ENCODE assay signal across 8 cellular contexts in genomic region chr14:96502621-96503251, GRCh38. TPM values are rescaled to one million over a fixed set of nuclear protein-coding genes. Genes with fewer than 3 reads are reported as not detected.
DNase-seq lines count a peak whose midpoint lies in the region; ATAC-seq, FAIRE-seq and TF ChIP-seq lines count a peak whose summit lies in the region.

No MANE protein-coding gene starts in this region.

- DNase-seq in Caco-2 (peak; percentile 42 to 57), GM19240 (ENCODE audit: insufficient read length, low spot score) (peak; percentile 13), Peyer's patch (peak in 2 of 3 donors; percentile 58 to 79), keratinocyte (ENCODE audit: low read depth, low spot score) (no peak), smooth muscle cell (lab: John Stamatoyannopoulos, UW; ENCODE audit: unreplicated experiment) (peak; percentile 40), NCI-H226 (no peak)
- peak in 1 of 2 donors; percentile 18 for DNase-seq in central memory CD8-positive, alpha-beta T cell (ENCODE audit: low spot score in 2 of 2)

- peak overlapping the region; percentile 93 to 98 (median 96) for H3K27ac ChIP-seq in Peyer's patch
- peak overlapping the region; percentile 94 for H3K27ac ChIP-seq in keratinocyte (ENCODE audit: control insufficient read depth, insufficient read depth, low read length)
- peak overlapping the region; percentile 91 for H3K27ac ChIP-seq in smooth muscle cell (ENCODE audit: low read depth)

- H3K4me3 ChIP-seq in Caco-2 (ENCODE audit: low read depth, low read length) (peak overlapping the region; percentile 93), Peyer's patch (peak overlapping the region; percentile 74 to 91 (median 78)), keratinocyte (ENCODE audit: control insufficient read depth in 2 of 3, extremely low read depth in 1 of 3, insufficient read depth in 2 of 3, low read depth in 1 of 3, low read length in 3 of 3) (peak overlapping the region; percentile 75 to 97 (median 93)), smooth muscle cell (peak overlapping the region; percentile 90)

- TF ChIP-seq CTCF in Caco-2 (IDR thresholded peaks at IDR 0.05; ENCODE audit: insufficient read depth in 1 of 2, low read depth in 1 of 2, low read length in 1 of 2, severe bottlenecking in 1 of 2, unreplicated experiment in 1 of 2) (no peak), Peyer's patch (IDR thresholded peaks at IDR 0.05) (no peak), keratinocyte (optimal IDR thresholded peaks at IDR 0.05 in 1 of 3, IDR thresholded peaks at IDR 0.05 in 1 of 3, conservative IDR thresholded peaks at IDR 0.05 in 1 of 3; ENCODE audit: extremely low read depth in 1 of 3, insufficient read depth in 2 of 3, low read length in 3 of 3) (no peak), smooth muscle cell (IDR thresholded peaks at IDR 0.05; ENCODE audit: borderline replicate concordance, insufficient read depth, poor library complexity, severe bottlenecking) (no peak)

- H3K79me2 ChIP-seq in keratinocyte (ENCODE audit: control insufficient read depth, insufficient read depth, low read length) (peaks cover 58% of the 10 kb centered on the region), smooth muscle cell (ENCODE audit: low read depth) (peaks cover 52% of the 10 kb centered on the region)

- H3K9me3 ChIP-seq in Caco-2 (no peaks in the 10 kb centered on the region), Peyer's patch (no peaks in the 10 kb centered on the region), keratinocyte (ENCODE audit: control insufficient read depth, low read depth, low read length) (no peaks in the 10 kb centered on the region), smooth muscle cell (replicated peaks; ENCODE audit: low read depth) (no peaks in the 10 kb centered on the region)

- CTCF ChIA-PET in Caco-2 (lab: Charles Lee): no interaction called here

- no peaks in the 10 kb centered on the region for H3K27me3 ChIP-seq in Caco-2 (replicated peaks; ENCODE audit: control insufficient read depth, insufficient read depth, low read length)
- no peaks in the 10 kb centered on the region for H3K27me3 ChIP-seq in Peyer's patch
- H3K27me3 ChIP-seq in keratinocyte (ENCODE audit: control insufficient read depth, extremely low read depth, insufficient read depth, low read length): no peaks in the 10 kb centered on the region
- no peaks in the 10 kb centered on the region for H3K27me3 ChIP-seq in smooth muscle cell (ENCODE audit: low read depth)

- no TSS peak for BruUV-seq in Caco-2 (replicated peaks; lab: Mats Ljungman, UMichigan)

- no peak for TF ChIP-seq POLR2A in Peyer's patch (IDR thresholded peaks at IDR 0.05)

- H3K4me2 ChIP-seq in keratinocyte (ENCODE audit: control insufficient read depth, extremely low read depth, insufficient read depth, low read depth, low read length): peak overlapping the region; percentile 88
- H3K4me2 ChIP-seq in smooth muscle cell: peak overlapping the region; percentile 85

- peak overlapping the region; percentile 99 for H3K27ac Mint-ChIP-seq in Caco-2 (ENCODE audit: unreplicated experiment)
- peak overlapping the region; percentile 95 for H3K27ac Mint-ChIP-seq in central memory CD8-positive, alpha-beta T cell (ENCODE audit: low read depth)

- H3K4me3 Mint-ChIP-seq in Caco-2 (ENCODE audit: unreplicated experiment): peak overlapping the region; percentile 99
- H3K4me3 Mint-ChIP-seq in central memory CD8-positive, alpha-beta T cell: peak overlapping the region; percentile 92

- H4K20me1 ChIP-seq in keratinocyte (ENCODE audit: control insufficient read depth, extremely low read depth, insufficient read depth, low read length) (peaks cover 21% of the 10 kb centered on the region), smooth muscle cell (ENCODE audit: low read depth) (peaks cover 48% of the 10 kb centered on the region)

- no peaks in the 10 kb centered on the region for H3K27me3 Mint-ChIP-seq in Caco-2 (ENCODE audit: insufficient read depth, unreplicated experiment)
- peaks cover 9% of the 10 kb centered on the region for H3K27me3 Mint-ChIP-seq in central memory CD8-positive, alpha-beta T cell

- 2% methylated on average over 39 of the region's 46 CpGs for WGBS in smooth muscle cell (ENCODE audit: low lambda C conversion rate)

- H2AFZ ChIP-seq in keratinocyte (ENCODE audit: control insufficient read depth, low read length) (peak overlapping the region; percentile 68), smooth muscle cell (ENCODE audit: low read depth) (peak overlapping the region; percentile 97)

- H3F3A ChIP-seq in smooth muscle cell (ENCODE audit: low read depth): no peaks in the 10 kb centered on the region

- peaks cover 24% of the 10 kb centered on the region for H3K4me1 Mint-ChIP-seq in Caco-2 (ENCODE audit: low read depth, unreplicated experiment)
- H3K4me1 Mint-ChIP-seq in central memory CD8-positive, alpha-beta T cell: peaks cover 51% of the 10 kb centered on the region

- H3K4me1 ChIP-seq in Caco-2 (peaks cover 8% of the 10 kb centered on the region; the same call in 1 of the 2 replicates), Peyer's patch (peaks cover 0 to 44% (median 13%) of the 10 kb centered on the region in 4 donors), keratinocyte (ENCODE audit: control insufficient read depth, extremely low read depth, insufficient read depth, low read length) (peaks cover 23% of the 10 kb centered on the region), smooth muscle cell (ENCODE audit: low read depth) (peaks cover 17% of the 10 kb centered on the region)

- peaks cover 8% of the 10 kb centered on the region for H3K9me1 ChIP-seq in keratinocyte (ENCODE audit: control insufficient read depth, extremely low read depth, insufficient read depth, low read length)

- no peaks in the 10 kb centered on the region for H3K9me3 Mint-ChIP-seq in Caco-2 (ENCODE audit: unreplicated experiment)
- no peaks in the 10 kb centered on the region for H3K9me3 Mint-ChIP-seq in central memory CD8-positive, alpha-beta T cell

- intact Hi-C loops in Caco-2 (cut with micrococcal nuclease; ENCODE audit: unreplicated experiment): loop anchor here (2.0 to 5.0 kb wide), 2 partner anchors 55 to 140 kb away; partner anchors contain the start of genes ATG2B and GSKIP

- FAIRE-seq in keratinocyte (lab: Jason Lieb, UNC): no peak

- H3K36me3 ChIP-seq in Caco-2 (ENCODE audit: control insufficient read depth, insufficient read depth, low read length) (no peaks in the 10 kb centered on the region), Peyer's patch (no peaks in the 10 kb centered on the region), keratinocyte (ENCODE audit: control insufficient read depth in 2 of 2, extremely low read depth in 1 of 2, insufficient read depth in 2 of 2, low read length in 2 of 2) (peaks cover 0 to 7% of the 10 kb centered on the region in 2 experiments), smooth muscle cell (ENCODE audit: low read depth) (no peaks in the 10 kb centered on the region)

- peaks cover 34% of the 10 kb centered on the region for H3K36me3 Mint-ChIP-seq in Caco-2 (ENCODE audit: insufficient read depth, unreplicated experiment)
- H3K36me3 Mint-ChIP-seq in central memory CD8-positive, alpha-beta T cell (ENCODE audit: insufficient read depth): peaks cover 11% of the 10 kb centered on the region

- ATAC-seq in HG03354 (IDR thresholded peaks at IDR 0.05; ENCODE audit: poor library complexity, severe bottlenecking, unreplicated experiment): peak; percentile 54
- ATAC-seq in central memory CD8-positive, alpha-beta T cell (replicated peaks; ENCODE audit: extremely low read depth, poor library complexity, severe bottlenecking): peak; percentile 18

- dilution Hi-C loops in keratinocyte (cut with MboI; ENCODE audit: extremely low pct_ligation_motif_present, low sequenced_read_pairs): no loop called here

- POLR2A ChIA-PET in Caco-2 (lab: Charles Lee): interaction anchor here (0.6 kb wide), 2 partner anchors 10 to 46 kb away, joined by 4 read pairs; no protein-coding TSS in a partner anchor

- H3K9ac ChIP-seq in keratinocyte (ENCODE audit: control insufficient read depth, extremely low read depth, insufficient read depth, low read length) (peak overlapping the region; percentile 95), smooth muscle cell (ENCODE audit: low read depth) (peak overlapping the region; percentile 96)

RNA-seq across cellular contexts. Expression of gene PAPOLA, which starts 0.6 kb away (rescaled TPM):
- total RNA-seq in Caco-2 (2022) (204 and 207 TPM in 2 replicates), Peyer's patch (100 to 1,000 TPM; 175 to 206 (median 183) TPM), smooth muscle cell (137 and 140 TPM in 2 replicates)
- polyA plus RNA-seq in keratinocyte (109 to 154 TPM (median 112 TPM) in 3 replicates), smooth muscle cell (109 and 119 TPM in 2 replicates)
- 186 TPM for polyA plus RNA-seq in keratinocyte (2011; ENCODE audit: low read depth)
- polyA plus RNA-seq in keratinocyte (2011; cell fraction: cytosol; rRNA removed): 83.2 and 167 TPM in 2 replicates
- 69.8 and 92.7 TPM in 2 replicates for polyA plus RNA-seq in keratinocyte (2011; cell fraction: nucleus; rRNA removed)
- 67.7 and 87.4 TPM in 2 replicates for polyA plus RNA-seq in keratinocyte (2012; ENCODE audit: low replicate concordance)
- 78.5 to 239 TPM (median 162 TPM) in 3 replicates for polyA minus RNA-seq in keratinocyte
- 111 TPM for polyA minus RNA-seq in keratinocyte (2011; cell fraction: cytosol; rRNA and poly(A)+ RNA removed)
- polyA minus RNA-seq in keratinocyte (2011; cell fraction: nucleus; rRNA and poly(A)+ RNA removed): 73.2 and 121 TPM in 2 replicates

Comparison
In these comparisons a context has a peak if more than half of its experiments do, and no peak if none do; other contexts are left out.
1. DNase-seq: peak in Caco-2 (2 of 2), GM19240 (single experiment), Peyer's patch (2 of 3) and smooth muscle cell (single experiment); none in keratinocyte (single experiment) and NCI-H226 (single experiment).
2. Peak in every context shown above with its lines, with median percentiles within 50 percentile points of each other: H3K4me3 ChIP-seq and H3K27ac ChIP-seq.